In the genomic region with DNA sequence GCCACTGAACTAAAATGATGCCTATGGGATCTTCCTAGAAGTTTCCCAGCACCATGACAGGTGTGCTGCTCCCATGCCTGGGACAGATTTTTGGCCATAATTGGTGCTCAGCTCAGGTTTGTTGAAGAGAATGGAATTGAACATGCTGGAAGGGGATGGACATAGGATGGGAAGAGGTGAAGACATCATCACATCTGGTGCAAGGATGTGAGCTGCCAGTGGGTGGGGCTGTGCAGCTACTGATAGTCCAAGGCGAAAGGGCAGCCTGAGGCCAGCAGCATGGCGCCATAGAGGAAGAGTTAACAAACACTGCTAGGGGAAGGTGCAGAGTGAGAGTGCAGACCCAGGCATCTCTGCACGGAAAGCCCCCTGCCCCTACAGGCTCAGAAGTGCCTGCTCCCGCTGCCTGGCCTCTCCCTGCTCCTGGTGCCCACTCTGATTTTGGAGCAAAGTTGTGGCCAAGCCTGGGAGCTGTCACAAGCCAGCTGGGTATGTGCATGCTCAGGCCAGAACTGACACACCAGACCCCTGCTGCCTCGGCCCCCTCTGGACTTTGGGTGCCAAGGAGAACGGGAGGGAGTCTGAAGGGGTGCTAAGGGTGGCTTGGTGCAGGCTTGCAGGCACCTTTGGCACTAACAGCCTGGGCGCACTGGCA, we compare ENCODE assay signal across 8 cellular contexts.
DNase-seq lines count a peak whose midpoint lies in the region; ATAC-seq and TF ChIP-seq lines count a peak whose summit lies in the region.

No MANE protein-coding gene starts in this region.

- no peak for TF ChIP-seq POLR2A in lower leg skin (IDR thresholded peaks at IDR 0.05)

- 85 to 93% methylated on average over 7 of the region's 7 CpGs for WGBS in lower leg skin, 2 donors

- intact Hi-C loops in lower leg skin (cut with DNase I; ENCODE audit: low total_unique reads) = no loop called here

- ATAC-seq in GM18870 (IDR thresholded peaks at IDR 0.05; ENCODE audit: unreplicated experiment) = no peak
- ATAC-seq in GM19397 (IDR thresholded peaks at IDR 0.05; ENCODE audit: unreplicated experiment) = no peak
- ATAC-seq in HG03025 (IDR thresholded peaks at IDR 0.05; ENCODE audit: low FRiP score, unreplicated experiment) = no peak

- no peak overlapping the region for H3K4me3 ChIP-seq in cardiac fibroblast (replicated peaks in 1 of 2; ENCODE audit: low read depth in 2 of 2, low read length in 2 of 2)
- no peak overlapping the region for H3K4me3 ChIP-seq in lower leg skin (ENCODE audit: low read depth, poor library complexity, severe bottlenecking)

- DNase-seq in DMS79 treated with DMSO at 0.1 percent for 48 hours (lab: John Stamatoyannopoulos, UW) = peak; percentile 52
- DNase-seq in HS-27A (ENCODE audit: low read depth) = peak; percentile 14
- peak; percentile 36 to 62 for DNase-seq in NOMO-1 (lab: John Stamatoyannopoulos, UW; ENCODE audit: unreplicated experiment in 2 of 2)
- DNase-seq in cardiac fibroblast (ENCODE audit: low read depth in 2 of 2) = peak; percentile 56 to 64
- peak; percentile 55 to 87 for DNase-seq in lower leg skin (ENCODE audit: low spot score in 2 of 2)

- peak; percentile 66 for TF ChIP-seq CTCF in cardiac fibroblast (IDR thresholded peaks at IDR 0.05; ENCODE audit: low read depth, low read length)
- TF ChIP-seq CTCF in lower leg skin (IDR thresholded peaks at IDR 0.05) = no peak

Comparison
In these comparisons a context has a peak if more than half of its experiments do, and no peak if none do; other contexts are left out.
1. DNase-seq: peak in every context shown above with its lines; median percentile 71 in lower leg skin; 60 in cardiac fibroblast; 52 in DMS79 treated with DMSO at 0.1 percent for 48 hours; 49 in NOMO-1; 14 in HS-27A.